In genomic region chr7:3229904-3230470, GRCh38 we compare ENCODE assay signal across 18 cellular contexts.
DNase-seq lines count a peak whose midpoint lies in the region; ATAC-seq, FAIRE-seq and TF ChIP-seq lines count a peak whose summit lies in the region.
"Had no signal": no experiment of that assay in that cellular context is flagged by ENCODE, and none has a peak within 500 bp of the region (broad histone marks: within the 10 kb centered on the region; RNA-seq: fewer than 3 reads in every experiment).

No MANE protein-coding gene starts in this region.

- H3K27ac ChIP-seq in SK-N-SH (ENCODE audit: low read depth in 2 of 2, low read length in 1 of 2) = no peak overlapping the region
- no peak overlapping the region for H3K27ac ChIP-seq in mesenchymal stem cell (ENCODE audit: low read length, poor library complexity, severe bottlenecking)
- H3K27ac ChIP-seq in esophagus muscularis mucosa (replicated peaks in 1 of 4) = no peak overlapping the region
- H3K27ac ChIP-seq: BLaER1 treated with 17β-estradiol and CSF1 and Interleukin-3, amounts not matched to agents 10 nM and 100 nM had no signal

- TF ChIP-seq RAD21 in SK-N-SH (IDR thresholded peaks at IDR 0.05; ENCODE audit: low read length) = peak; percentile 11; the same call in 1 of the 2 replicates

- H3F3A ChIP-seq in SK-N-SH (replicated peaks; ENCODE audit: insufficient read depth) = no peaks in the 10 kb centered on the region

- no peaks in the 10 kb centered on the region for H4K20me1 ChIP-seq in SK-N-SH (ENCODE audit: insufficient read depth)
- H4K20me1 ChIP-seq: BLaER1 treated with 17β-estradiol and CSF1 and Interleukin-3, amounts not matched to agents 10 nM and 100 nM had no signal

- intact Hi-C loops in esophagus muscularis mucosa (cut with DNase I) = no loop called here

- H3K9me3 ChIP-seq in SK-N-SH (no peaks in the 10 kb centered on the region), mesenchymal stem cell (ENCODE audit: control insufficient read depth, low read length) (peaks cover 9% of the 10 kb centered on the region), esophagus muscularis mucosa (no peaks in the 10 kb centered on the region)

- H3K27me3 ChIP-seq in SK-N-SH (ENCODE audit: insufficient read depth) (no peaks in the 10 kb centered on the region), mesenchymal stem cell (ENCODE audit: control insufficient read depth in 1 of 2, insufficient read depth in 1 of 2, low read length in 2 of 2) (no peaks in the 10 kb centered on the region), esophagus muscularis mucosa (peaks cover 0 to 4% (median 0%) of the 10 kb centered on the region in 4 donors)
- H3K27me3 ChIP-seq: BLaER1 treated with 17β-estradiol and CSF1 and Interleukin-3, amounts not matched to agents 10 nM and 100 nM had no signal

- H4K8ac ChIP-seq in mesenchymal stem cell (ENCODE audit: low read length) = no peak overlapping the region

- H2BK12ac ChIP-seq in mesenchymal stem cell (ENCODE audit: low read length in 2 of 2) = no peak overlapping the region

- CTCF ChIA-PET in SK-N-SH (lab: Yijun Ruan, JAX) = interaction anchor here (1.0 kb wide), 2 partner anchors 12 to 25 kb away, joined by 3 to 4 read pairs; no protein-coding TSS in a partner anchor

- no peak overlapping the region for H3K18ac ChIP-seq in mesenchymal stem cell (ENCODE audit: low read depth in 1 of 2, low read length in 2 of 2)

- no peak overlapping the region for H3K23ac ChIP-seq in mesenchymal stem cell (ENCODE audit: low read length in 2 of 2)

- no peak for ATAC-seq in SK-N-SH treated with all-trans-retinoic acid at 6 μM for 48 hours
- ATAC-seq: CD8-positive, alpha-beta T cell; HCT116; HepG2 had no signal

- peak; percentile 59 for FAIRE-seq in HTR-8/SVneo (lab: Jason Lieb, UNC)
- FAIRE-seq: HepG2 had no signal

- no peak for TF ChIP-seq POLR2A in esophagus muscularis mucosa (IDR thresholded peaks at IDR 0.05; ENCODE audit: low read depth)

- no peak overlapping the region for H2BK15ac ChIP-seq in mesenchymal stem cell (ENCODE audit: low read depth, poor library complexity, severe bottlenecking)

- H3K4me3 ChIP-seq in SK-N-SH (ENCODE audit: low read depth in 2 of 2, low read length in 1 of 2) = no peak overlapping the region
- H3K4me3 ChIP-seq in mesenchymal stem cell (ENCODE audit: insufficient read depth in 1 of 2, low read depth in 1 of 2, low read length in 2 of 2) = no peak overlapping the region
- no peak overlapping the region for H3K4me3 ChIP-seq in esophagus muscularis mucosa
- H3K4me3 ChIP-seq: BLaER1 treated with 17β-estradiol and CSF1 and Interleukin-3, amounts not matched to agents 10 nM and 100 nM had no signal

- H3K14ac ChIP-seq in mesenchymal stem cell (ENCODE audit: low read length in 2 of 2) = no peak overlapping the region

- WGBS in SK-N-SH (ENCODE audit: low lambda C conversion rate) = 22% methylated on average over 7 of the region's 7 CpGs
- WGBS in mesenchymal stem cell = 60% methylated on average over 5 of the region's 7 CpGs
- WGBS in esophagus muscularis mucosa = 81% methylated on average over 7 of the region's 7 CpGs

- H3K79me2 ChIP-seq in SK-N-SH (ENCODE audit: insufficient read depth) = no peaks in the 10 kb centered on the region

- TF ChIP-seq EP300 in SK-N-SH (IDR thresholded peaks at IDR 0.05; ENCODE audit: borderline replicate concordance in 1 of 2, low read depth in 1 of 2, low read length in 1 of 2) = peak in 1 of 2 experiments; percentile 53; a peak in 1 of 4 replicates
- no peak for TF ChIP-seq EP300 in esophagus muscularis mucosa (IDR thresholded peaks at IDR 0.05)

- no peak overlapping the region for H2BK120ac ChIP-seq in mesenchymal stem cell (ENCODE audit: low read depth, low read length)

- no peaks in the 10 kb centered on the region for H3K9me2 ChIP-seq in SK-N-SH

- H2AFZ ChIP-seq in SK-N-SH (ENCODE audit: low read depth) = no peak overlapping the region
- no peak overlapping the region for H2AFZ ChIP-seq in mesenchymal stem cell (ENCODE audit: low read depth, low read length)

- H2BK5ac ChIP-seq in mesenchymal stem cell (ENCODE audit: low read depth, low read length, poor library complexity, severe bottlenecking) = no peak overlapping the region

- H3K4ac ChIP-seq in mesenchymal stem cell (ENCODE audit: low read depth in 1 of 2, low read length in 2 of 2) = no peak overlapping the region

- H3K9ac ChIP-seq in SK-N-SH (no peak overlapping the region), mesenchymal stem cell (ENCODE audit: low read length) (no peak overlapping the region)
- H3K9ac ChIP-seq: BLaER1 treated with 17β-estradiol and CSF1 and Interleukin-3, amounts not matched to agents 10 nM and 100 nM had no signal

- no peak overlapping the region for H2AK5ac ChIP-seq in mesenchymal stem cell (ENCODE audit: low read length, severe bottlenecking)

- H3K4me1 ChIP-seq in SK-N-SH (ENCODE audit: control insufficient read depth in 1 of 2, insufficient read depth in 2 of 2, low read depth in 1 of 2, low read length in 1 of 2) (no peaks in the 10 kb centered on the region; a peak in 1 of 4 replicates), mesenchymal stem cell (ENCODE audit: control insufficient read depth, insufficient read depth, low read depth, low read length) (peaks cover 2% of the 10 kb centered on the region), esophagus muscularis mucosa (peaks cover 0 to 5% (median 0%) of the 10 kb centered on the region in 4 donors)

- TF ChIP-seq CTCF in SK-N-SH (IDR thresholded peaks at IDR 0.05) = no peak
- TF ChIP-seq CTCF in esophagus muscularis mucosa (IDR thresholded peaks at IDR 0.05) = no peak

- DNase-seq in SK-N-SH = no peak
- no peak for DNase-seq in HTR-8/SVneo (ENCODE audit: insufficient read length, low spot score)
- peak; percentile 60 for DNase-seq in SK-N-DZ (ENCODE audit: low spot score)
- DNase-seq in mesenchymal stem cell = peak; percentile 7
- DNase-seq in activated CD4-positive, alpha-beta T cell treated with anti-CD3 and anti-CD28 coated beads, Interleukin-2, amount 50 U/mL, for 4 hours = no peak
- no peak for DNase-seq in esophagus muscularis mucosa (ENCODE audit: extremely low spot score)
- no peak for DNase-seq in NCI-H1105 treated with DMSO at 0.1 percent for 48 hours (lab: John Stamatoyannopoulos, UW)
- DNase-seq: Calu3, DMS79 treated with DMSO at 0.1 percent for 48 hours, GF-D8, GOT3, H7, HFFc6 had no signal

- POLR2A ChIA-PET in SK-N-SH (lab: Yijun Ruan, JAX) = interaction anchor here (0.5 kb wide), 1 partner anchor 143 kb away, joined by 4 read pairs; no protein-coding TSS in a partner anchor

- H3K36me3 ChIP-seq in SK-N-SH (replicated peaks in 1 of 2; ENCODE audit: control insufficient read depth in 1 of 2, insufficient read depth in 2 of 2, low read length in 1 of 2) (no peaks in the 10 kb centered on the region), mesenchymal stem cell (ENCODE audit: control insufficient read depth in 1 of 2, insufficient read depth in 2 of 2, low read depth in 1 of 2, low read length in 2 of 2) (no peaks in the 10 kb centered on the region), esophagus muscularis mucosa (no peaks in the 10 kb centered on the region)
- H3K36me3 ChIP-seq: BLaER1 treated with 17β-estradiol and CSF1 and Interleukin-3, amounts not matched to agents 10 nM and 100 nM had no signal

- H3K4me2 ChIP-seq in SK-N-SH (no peak overlapping the region), mesenchymal stem cell (ENCODE audit: low read length, poor library complexity, severe bottlenecking) (no peak overlapping the region)
- H3K4me2 ChIP-seq: BLaER1 treated with 17β-estradiol and CSF1 and Interleukin-3, amounts not matched to agents 10 nM and 100 nM had no signal

- H3K79me1 ChIP-seq in mesenchymal stem cell (replicated peaks; ENCODE audit: low read length, poor library complexity, severe bottlenecking) = no peaks in the 10 kb centered on the region

- no peak overlapping the region for H4K91ac ChIP-seq in mesenchymal stem cell (ENCODE audit: low read length)

TF ChIP-seq in SK-N-SH, 30 proteins besides CTCF, POLR2A, EP300 and RAD21 (continues in another document):
- TF ChIP-seq YY1 (IDR thresholded peaks at IDR 0.05; ENCODE audit: low read depth) (no peak), MEF2A (IDR thresholded peaks at IDR 0.05; ENCODE audit: borderline replicate concordance, low read depth) (no peak), FOSL2 (IDR thresholded peaks at IDR 0.05; ENCODE audit: borderline replicate concordance, low read depth) (no peak), CHD2 (IDR thresholded peaks at IDR 0.05; ENCODE audit: low read length, partially characterized antibody) (no peak), POLR2AphosphoS5 (IDR thresholded peaks at IDR 0.05; ENCODE audit: low read depth, low read length) (no peak), GATA2 (CRISPR knock-in tag; IDR thresholded peaks at IDR 0.05) (no peak), JUND (IDR thresholded peaks at IDR 0.05) (no peak), NFIC (IDR thresholded peaks at IDR 0.05; ENCODE audit: borderline replicate concordance) (no peak), EZH2phosphoT487 (IDR thresholded peaks at IDR 0.05; ENCODE audit: borderline replicate concordance, low read depth) (no peak), GABPA (IDR thresholded peaks at IDR 0.05; ENCODE audit: low read depth) (no peak)

TF ChIP-seq in SK-N-SH treated with all-trans-retinoic acid at 6 μM for 48 hours, 23 proteins besides CTCF, POLR2A, EP300 and RAD21:
- TF ChIP-seq CSRNP3 (CRISPR knock-in tag; IDR thresholded peaks at IDR 0.05) = no peak
- no peak for TF ChIP-seq CSDC2 (CRISPR knock-in tag; IDR thresholded peaks at IDR 0.05)
- no peak for TF ChIP-seq BACH2 (CRISPR knock-in tag; IDR thresholded peaks at IDR 0.05; ENCODE audit: borderline replicate concordance)
- TF ChIP-seq GLIS3 (CRISPR knock-in tag; IDR thresholded peaks at IDR 0.05) = no peak
- no peak for TF ChIP-seq TOX (CRISPR knock-in tag; IDR thresholded peaks at IDR 0.05; ENCODE audit: borderline replicate concordance)
- TF ChIP-seq RARB (CRISPR knock-in tag; IDR thresholded peaks at IDR 0.05) = no peak
- TF ChIP-seq ZNF8 (CRISPR knock-in tag; IDR thresholded peaks at IDR 0.05) = no peak
- TF ChIP-seq SNAI2 (CRISPR knock-in tag; IDR thresholded peaks at IDR 0.05) = no peak
- no peak for TF ChIP-seq OSR1 (CRISPR knock-in tag; IDR thresholded peaks at IDR 0.05)
- no peak for TF ChIP-seq ZFP30 (CRISPR knock-in tag; IDR thresholded peaks at IDR 0.05)
- TF ChIP-seq ZC3H10 (CRISPR knock-in tag; IDR thresholded peaks at IDR 0.05) = no peak

Comparison
In these comparisons a context has a peak if more than half of its experiments do, and no peak if none do; other contexts are left out.
1. DNase-seq: peak in SK-N-DZ (single experiment) and mesenchymal stem cell (single experiment); none in SK-N-SH (single experiment), HTR-8/SVneo (single experiment), activated CD4-positive, alpha-beta T cell treated with anti-CD3 and anti-CD28 coated beads, Interleukin-2, amount 50 U/mL, for 4 hours (0 of 2), esophagus muscularis mucosa (single experiment) and NCI-H1105 treated with DMSO at 0.1 percent for 48 hours (single experiment).